In genomic region chr9:97510797-97511761, GRCh38 we compare ENCODE assay signal across 1 cellular context.
TF ChIP-seq lines count a peak whose summit lies in the region.

No MANE protein-coding gene starts in this region.

TF ChIP-seq in GM12878, 131 proteins besides CTCF, POLR2A, EP300 and RAD21 (continued from another document and continues in another):
- TF ChIP-seq ZNF592 (IDR thresholded peaks at IDR 0.05) (no peak), HDAC2 (IDR thresholded peaks at IDR 0.05) (no peak), PAX5 (IDR thresholded peaks at IDR 0.05; ENCODE audit: borderline replicate concordance, low read depth, low read length) (peak; percentile 65), BMI1 (IDR thresholded peaks at IDR 0.05; ENCODE audit: borderline replicate concordance) (no peak), MYB (IDR thresholded peaks at IDR 0.05; ENCODE audit: borderline replicate concordance, low read depth, low read length) (no peak), STAT1 (conservative IDR thresholded peaks at IDR 0.05) (no peak), SMC3 (IDR thresholded peaks at IDR 0.05; ENCODE audit: borderline replicate concordance, low read length) (no peak), BCLAF1 (IDR thresholded peaks at IDR 0.05) (no peak), CHD2 (IDR thresholded peaks at IDR 0.05; ENCODE audit: borderline replicate concordance, low read depth, low read length) (peak; percentile 58), NFYA (IDR thresholded peaks at IDR 0.05; ENCODE audit: borderline replicate concordance, low read depth, low read length) (no peak), FOS (IDR thresholded peaks at IDR 0.05; ENCODE audit: borderline replicate concordance, extremely low read depth, insufficient read length) (no peak), ZNF24 (IDR thresholded peaks at IDR 0.05) (no peak), KAT2A (conservative IDR thresholded peaks at IDR 0.05; ENCODE audit: control insufficient read depth, low read depth, low read length) (no peak), NR2C2 (IDR thresholded peaks at IDR 0.05; ENCODE audit: borderline replicate concordance, control insufficient read depth, insufficient read length, low read depth) (no peak), IKZF2 (IDR thresholded peaks at IDR 0.05) (peak; percentile 66 to 79), IRF3 (IDR thresholded peaks at IDR 0.05) (no peak), CUX1 (IDR thresholded peaks at IDR 0.05; ENCODE audit: insufficient replicate concordance, low read depth, low read length) (no peak), MLLT1 (IDR thresholded peaks at IDR 0.05) (peak; percentile 48), DPF2 (IDR thresholded peaks at IDR 0.05) (peak; percentile 74; the same call in 1 of the 2 replicates), ZBED1 (IDR thresholded peaks at IDR 0.05; ENCODE audit: borderline replicate concordance) (peak; percentile 79; the same call in 1 of the 2 replicates), SPI1 (IDR thresholded peaks at IDR 0.05; ENCODE audit: borderline replicate concordance, insufficient read depth, low read depth, low read length) (no peak), E2F8 (IDR thresholded peaks at IDR 0.05; ENCODE audit: low read depth, partially characterized antibody) (no peak), RELA (IDR thresholded peaks at IDR 0.05; ENCODE audit: borderline replicate concordance, partially characterized antibody) (peak; percentile 87), E2F4 (IDR thresholded peaks at IDR 0.05; ENCODE audit: low read depth, low read length) (no peak), E4F1 (IDR thresholded peaks at IDR 0.05; ENCODE audit: borderline replicate concordance, partially characterized antibody) (no peak), YY1 (IDR thresholded peaks at IDR 0.05; ENCODE audit: low read depth, low read length) (peak; percentile 38; the same call in 1 of the 2 replicates), RB1 (IDR thresholded peaks at IDR 0.05; ENCODE audit: borderline replicate concordance) (no peak), MEF2B (IDR thresholded peaks at IDR 0.05; ENCODE audit: partially characterized antibody, poor library complexity, severe bottlenecking) (peak; percentile 59), FOXK2 (IDR thresholded peaks at IDR 0.05) (peak; percentile 80), YBX1 (IDR thresholded peaks at IDR 0.05) (no peak), RUNX3 (IDR thresholded peaks at IDR 0.05; ENCODE audit: low read length) (peak; percentile 65), TAF1 (IDR thresholded peaks at IDR 0.05; ENCODE audit: borderline replicate concordance, low read depth, low read length) (no peak)
